ENCODE assay signal across 24 cellular contexts in genomic region chr17:44912763-44913544, GRCh38. TPM values are rescaled to one million over a fixed set of nuclear protein-coding genes. Genes with fewer than 3 reads are reported as not detected.
DNase-seq lines count a peak whose midpoint lies in the region; ATAC-seq, FAIRE-seq and TF ChIP-seq lines count a peak whose summit lies in the region.
"Had no signal": no experiment of that assay in that cellular context is flagged by ENCODE, and none has a peak within 500 bp of the region (broad histone marks: within the 10 kb centered on the region; RNA-seq: fewer than 3 reads in every experiment).

No MANE protein-coding gene starts in this region.

- intact Hi-C loops in naive thymus-derived CD4-positive, alpha-beta T cell (cut with micrococcal nuclease), result no loop called here

- CTCF ChIA-PET in A549 (lab: Yijun Ruan, JAX), result interaction anchor here (0.7 to 38.3 kb wide), 8 partner anchors 10 to 239 kb away, joined by 3 to 1853 read pairs (median 62); partner anchors contain the start of genes DCAKD, EFTUD2 and KIF18B
- CTCF ChIA-PET in naive thymus-derived CD4-positive, alpha-beta T cell (lab: Charles Lee), result interaction anchor here (1.0 kb wide), 1 partner anchor 108 kb away, joined by 3 read pairs; no protein-coding TSS in a partner anchor

- H3K27ac ChIP-seq in A549 (peak overlapping the region in 1 of 2 experiments; percentile 46; a peak in 3 of 6 replicates), cingulate gyrus (ENCODE audit: low read depth, low read length) (peak overlapping the region; percentile 83)
- H3K27ac ChIP-seq in naive thymus-derived CD4-positive, alpha-beta T cell (ENCODE audit: low read depth, low read length), result no peak overlapping the region
- H3K27ac ChIP-seq: breast epithelium, gastroesophageal sphincter, thyroid gland, WERI-Rb-1 had no signal

- no peaks in the 10 kb centered on the region for H3K36me3 ChIP-seq in naive thymus-derived CD4-positive, alpha-beta T cell (ENCODE audit: control insufficient read depth in 2 of 3, insufficient read depth in 3 of 3, low read length in 3 of 3)
- H3K36me3 ChIP-seq: breast epithelium, gastroesophageal sphincter, thyroid gland, WERI-Rb-1 had no signal

- no peaks in the 10 kb centered on the region for H3K27me3 ChIP-seq in naive thymus-derived CD4-positive, alpha-beta T cell (ENCODE audit: control insufficient read depth in 2 of 2, insufficient read depth in 2 of 2, low read length in 2 of 2)
- H3K27me3 ChIP-seq: breast epithelium, thyroid gland had no signal

- no peak for ATAC-seq in A549
- ATAC-seq in naive thymus-derived CD4-positive, alpha-beta T cell, result no peak
- no peak for ATAC-seq in GM18907 (IDR thresholded peaks at IDR 0.05; ENCODE audit: unreplicated experiment)
- ATAC-seq: CD8-positive, alpha-beta T cell; gastroesophageal sphincter; left colon; mucosa of descending colon; right cardiac atrium; stimulated activated memory B cell treated with anti-CD40 and anti-IgM and Interleukin-4, amounts not matched to agents 10 μg/mL and 1 μg/mL and 100 μg/mL, for 72 hours had no signal

- FAIRE-seq in A549 (lab: Jason Lieb, UNC) (no peak), GM12891 (lab: Jason Lieb, UNC) (peak; percentile 57)

- H3K27me3 Mint-ChIP-seq in naive thymus-derived CD4-positive, alpha-beta T cell, result peaks cover 13 to 40% (median 19%) of the 10 kb centered on the region in 5 donors

- TF ChIP-seq POLR2A in A549 (IDR thresholded peaks at IDR 0.05; ENCODE audit: low read length) (no peak), GM12891 (IDR thresholded peaks at IDR 0.05; ENCODE audit: low read depth, low read length) (no peak)

- POLR2A ChIA-PET in A549 (lab: Yijun Ruan, JAX), result interaction anchor here (1.4 kb wide), 1 partner anchor 148 kb away, joined by 3 read pairs; the partner anchor contains the start of gene NMT1
- POLR2A ChIA-PET in naive thymus-derived CD4-positive, alpha-beta T cell (lab: Charles Lee), result no interaction called here

- peaks cover 6 to 16% (median 10%) of the 10 kb centered on the region in 7 donors for H3K4me1 Mint-ChIP-seq in naive thymus-derived CD4-positive, alpha-beta T cell

- peaks cover 48% of the 10 kb centered on the region for H3K4me1 ChIP-seq in A549
- H3K4me1 ChIP-seq in naive thymus-derived CD4-positive, alpha-beta T cell (ENCODE audit: control insufficient read depth in 2 of 2, insufficient read depth in 2 of 2, low read length in 2 of 2), result peaks cover 0 to 5% of the 10 kb centered on the region in 2 donors

- WGBS in A549 (ENCODE audit: missing lambda C conversion rate), result 89% methylated on average over 14 of the region's 14 CpGs

- no peaks in the 10 kb centered on the region for H3K9me3 ChIP-seq in A549
- no peaks in the 10 kb centered on the region for H3K9me3 ChIP-seq in naive thymus-derived CD4-positive, alpha-beta T cell (ENCODE audit: control insufficient read depth in 2 of 3, low read length in 3 of 3)
- H3K9me3 ChIP-seq: breast epithelium, gastroesophageal sphincter, mucosa of descending colon, thyroid gland had no signal

- H3K36me3 Mint-ChIP-seq in naive thymus-derived CD4-positive, alpha-beta T cell, result no peaks in the 10 kb centered on the region
- H3K36me3 Mint-ChIP-seq: activated CD4-positive, alpha-beta memory T cell treated with anti-CD3 and anti-CD28 coated beads for 36 hours; CD8-positive, alpha-beta T cell; stimulated activated memory B cell treated with anti-CD40 and anti-IgM and Interleukin-4, amounts not matched to agents 10 μg/mL and 1 μg/mL and 100 μg/mL, for 72 hours had no signal

- H3K4me2 ChIP-seq in A549, result no peak overlapping the region

- TF ChIP-seq CTCF in A549 (IDR thresholded peaks at IDR 0.05), result no peak

- no peak overlapping the region for H3K27ac Mint-ChIP-seq in naive thymus-derived CD4-positive, alpha-beta T cell
- H3K27ac Mint-ChIP-seq: activated CD4-positive, alpha-beta memory T cell treated with anti-CD3 and anti-CD28 coated beads for 36 hours; CD8-positive, alpha-beta T cell; stimulated activated memory B cell treated with anti-CD40 and anti-IgM and Interleukin-4, amounts not matched to agents 10 μg/mL and 1 μg/mL and 100 μg/mL, for 72 hours; T-helper 1 cell treated with Interleukin-12 subunit alpha and Interleukin-12 subunit beta and Interleukin-4 antibody, amounts not matched to agents 30 μg/mL and 1 μg/mL, for 36 hours had no signal

- H3K4me3 ChIP-seq in A549, result no peak overlapping the region
- no peak overlapping the region for H3K4me3 ChIP-seq in naive thymus-derived CD4-positive, alpha-beta T cell (ENCODE audit: low read length)
- H3K4me3 ChIP-seq: breast epithelium, gastroesophageal sphincter, mucosa of descending colon, thyroid gland had no signal

- DNase-seq in A549 (ENCODE audit: low read depth in 1 of 2, low spot score in 1 of 2), result no peak
- DNase-seq in GM12891 (ENCODE audit: insufficient read length, low spot score), result no peak
- DNase-seq in naive thymus-derived CD4-positive, alpha-beta T cell, result no peak
- DNase-seq in NCI-H748 treated with DMSO at 0.1 percent for 48 hours (lab: John Stamatoyannopoulos, UW), result no peak
- DNase-seq in stimulated activated naive CD4-positive, alpha-beta T cell (lab: John Stamatoyannopoulos, UW), result no peak
- DNase-seq in T-helper 1 cell, result no peak
- DNase-seq: activated CD4-positive, alpha-beta memory T cell treated with anti-CD3 and anti-CD28 coated beads for 36 hours; CD8-positive, alpha-beta T cell; DMS53; NCI-H1105; NCI-H524; SHP77 treated with DMSO at 0.1 percent for 48 hours; thyroid gland; WERI-Rb-1 had no signal

- no peak for TF ChIP-seq RAD21 in A549 (conservative IDR thresholded peaks at IDR 0.05 in 1 of 2, IDR thresholded peaks at IDR 0.05 in 1 of 2)

- no peak for TF ChIP-seq EP300 in A549 (IDR thresholded peaks at IDR 0.05)

- peaks cover 0 to 1% (median 0%) of the 10 kb centered on the region in 11 donors for H3K9me3 Mint-ChIP-seq in naive thymus-derived CD4-positive, alpha-beta T cell
- H3K9me3 Mint-ChIP-seq: activated CD4-positive, alpha-beta memory T cell treated with anti-CD3 and anti-CD28 coated beads for 36 hours; CD8-positive, alpha-beta T cell; stimulated activated memory B cell treated with anti-CD40 and anti-IgM and Interleukin-4, amounts not matched to agents 10 μg/mL and 1 μg/mL and 100 μg/mL, for 72 hours; T-helper 1 cell treated with Interleukin-12 subunit alpha and Interleukin-12 subunit beta and Interleukin-4 antibody, amounts not matched to agents 30 μg/mL and 1 μg/mL, for 36 hours had no signal

- peak overlapping the region in 7 of 10 donors; percentile 3 to 80 (median 48) for H3K4me3 Mint-ChIP-seq in naive thymus-derived CD4-positive, alpha-beta T cell
- H3K4me3 Mint-ChIP-seq: activated CD4-positive, alpha-beta memory T cell treated with anti-CD3 and anti-CD28 coated beads for 36 hours; stimulated activated memory B cell treated with anti-CD40 and anti-IgM and Interleukin-4, amounts not matched to agents 10 μg/mL and 1 μg/mL and 100 μg/mL, for 72 hours had no signal

TF ChIP-seq in A549, 52 proteins besides CTCF, POLR2A, EP300 and RAD21:
- TF ChIP-seq EHMT2 (IDR thresholded peaks at IDR 0.05; ENCODE audit: low read depth) (no peak), ZFP36 (IDR thresholded peaks at IDR 0.05; ENCODE audit: borderline replicate concordance, partially characterized antibody) (peak; percentile 25)

TF ChIP-seq in GM12891, 5 proteins besides CTCF, POLR2A, EP300 and RAD21:
- TF ChIP-seq SPI1 (IDR thresholded peaks at IDR 0.05; ENCODE audit: low read depth, low read length) (no peak), PAX5 (IDR thresholded peaks at IDR 0.05; ENCODE audit: insufficient read depth, low read length, severe bottlenecking) (no peak), POLR2AphosphoS5 (IDR thresholded peaks at IDR 0.05; ENCODE audit: low read depth, low read length) (no peak), POU2F2 (IDR thresholded peaks at IDR 0.05; ENCODE audit: low read depth, low read length) (no peak), TAF1 (IDR thresholded peaks at IDR 0.05; ENCODE audit: low read depth, low read length) (no peak)

RNA-seq across cellular contexts. Expression of gene GFAP, which starts 2.3 kb away (rescaled TPM):
- polyA plus RNA-seq in A549 (2011; rRNA removed) (1.8 and 2.1 TPM in 2 replicates), A549 (2017; fragmentation: RNase III; extraction: RNeasy Plus Mini Kit Qiagen cat#74134 plus additional on column Dnase treatment) (1.2 to 1.5 TPM (median 1.4 TPM) in 3 replicates)
- polyA plus RNA-seq in A549 (2012; cell fraction: cytosol; rRNA removed), result 2.6 and 2.8 TPM in 2 replicates
- polyA plus RNA-seq in A549 (2012; cell fraction: nucleus; rRNA removed), result 1.3 and 2.1 TPM in 2 replicates
- polyA minus RNA-seq in A549 (2011; rRNA and poly(A)+ RNA removed), result 0.83 and 1.6 TPM in 2 replicates
- 0.15 TPM for polyA plus RNA-seq in GM12891 (2012; ENCODE audit: low read depth, missing spikeins)
- not detected for total RNA-seq in naive thymus-derived CD4-positive, alpha-beta T cell
- under 1 TPM in 1 of 2 donors, not detected in 1; 0.16 TPM for polyA plus RNA-seq in naive thymus-derived CD4-positive, alpha-beta T cell
- total RNA-seq: activated CD4-positive, alpha-beta memory T cell treated with anti-CD3 and anti-CD28 coated beads for 36 hours; CD8-positive, alpha-beta T cell; OCI-LY7 had no signal

RNA-seq across cellular contexts. Expression of gene EFTUD2, which starts 13.7 kb away (rescaled TPM):
- polyA plus RNA-seq in A549 (2011; rRNA removed), result 254 and 353 TPM in 2 replicates
- polyA plus RNA-seq in A549 (2012; cell fraction: cytosol; rRNA removed), result 147 and 178 TPM in 2 replicates
- 314 and 320 TPM in 2 replicates for polyA plus RNA-seq in A549 (2012; cell fraction: nucleus; rRNA removed)
- 216 to 251 TPM (median 224 TPM) in 3 replicates for polyA plus RNA-seq in A549 (2017; fragmentation: RNase III; extraction: RNeasy Plus Mini Kit Qiagen cat#74134 plus additional on column Dnase treatment)
- 336 and 388 TPM in 2 replicates for polyA minus RNA-seq in A549 (2011; rRNA and poly(A)+ RNA removed)
- 61.9 TPM for polyA plus RNA-seq in GM12891 (2012; ENCODE audit: low read depth, missing spikeins)
- 100 to 1,000 TPM in 4 of 5 experiments, 10 to 100 TPM in 1; 94.3 to 157 (median 120) TPM for total RNA-seq in naive thymus-derived CD4-positive, alpha-beta T cell
- polyA plus RNA-seq in naive thymus-derived CD4-positive, alpha-beta T cell, result 10 to 100 TPM; 53.1 to 68.2 TPM

RNA-seq across cellular contexts. Expression of gene KIF18B, which starts 34.6 kb away (rescaled TPM):
- polyA plus RNA-seq in A549 (2011; rRNA removed), result 19.6 and 20.5 TPM in 2 replicates
- 53.3 and 61.3 TPM in 2 replicates for polyA plus RNA-seq in A549 (2012; cell fraction: cytosol; rRNA removed)
- 229 and 244 TPM in 2 replicates for polyA plus RNA-seq in A549 (2012; cell fraction: nucleus; rRNA removed)
- 39.9 to 41.7 TPM (median 41.7 TPM) in 3 replicates for polyA plus RNA-seq in A549 (2017; fragmentation: RNase III; extraction: RNeasy Plus Mini Kit Qiagen cat#74134 plus additional on column Dnase treatment)
- polyA minus RNA-seq in A549 (2011; rRNA and poly(A)+ RNA removed), result 48.0 and 51.0 TPM in 2 replicates
- 5.1 TPM for polyA plus RNA-seq in GM12891 (2012; ENCODE audit: low read depth, missing spikeins)
- total RNA-seq in naive thymus-derived CD4-positive, alpha-beta T cell, result 10 to 100 TPM in 1 of 5 experiments, under 1 TPM in 1, not detected in 3; 0.17 to 57.2 TPM
- polyA plus RNA-seq in naive thymus-derived CD4-positive, alpha-beta T cell, result not detected

RNA-seq across cellular contexts. Expression of gene C1QL1, which starts 55.1 kb away (rescaled TPM):
- polyA plus RNA-seq in A549 (2011; rRNA removed), result 1.9 and 2.6 TPM in 2 replicates
- polyA plus RNA-seq in A549 (2012; cell fraction: cytosol; rRNA removed), result 17.3 and 27.1 TPM in 2 replicates
- 11.6 and 18.6 TPM in 2 replicates for polyA plus RNA-seq in A549 (2012; cell fraction: nucleus; rRNA removed)
- polyA plus RNA-seq in A549 (2017; fragmentation: RNase III; extraction: RNeasy Plus Mini Kit Qiagen cat#74134 plus additional on column Dnase treatment), result 7.4 to 9.3 TPM (median 8.5 TPM) in 3 replicates
- 2.5 TPM in 2 replicates for polyA minus RNA-seq in A549 (2011; rRNA and poly(A)+ RNA removed)
- not detected for polyA plus RNA-seq in GM12891 (2012; ENCODE audit: low read depth, missing spikeins)
- under 1 TPM in 1 of 5 experiments, not detected in 4; 0.29 TPM for total RNA-seq in naive thymus-derived CD4-positive, alpha-beta T cell
- not detected for polyA plus RNA-seq in naive thymus-derived CD4-positive, alpha-beta T cell
- total RNA-seq: CD8-positive, alpha-beta T cell; OCI-LY7 had no signal

Comparison
In these comparisons a context has a peak if more than half of its experiments do, and no peak if none do; other contexts are left out.
1. RNA of gene KIF18B, which starts 34.6 kb away (polyA plus RNA-seq): 19.6 to 244 TPM in A549; not detected in naive thymus-derived CD4-positive, alpha-beta T cell; every median in the first group is over 10 times any median in the second.